2 cellular contexts compared by ENCODE assay signal in genomic region chr1:109274533-109275476, GRCh38.
TF ChIP-seq lines count a peak whose summit lies in the region.

No MANE protein-coding gene starts in this region.

TF ChIP-seq in K562, 482 proteins besides CTCF, POLR2A, EP300 and RAD21 (continued from another document):
- no peak for TF ChIP-seq PBX2 (CRISPR knock-in tag; IDR thresholded peaks at IDR 0.05; ENCODE audit: low read depth)
- 0 out of 2 replicates have a peak, but pooled peaks have one; percentile 19 for TF ChIP-seq PBX2 (tag; conservative IDR thresholded peaks at IDR 0.05; ENCODE audit: low read depth)
- TF ChIP-seq E2F6 (IDR thresholded peaks at IDR 0.05; ENCODE audit: borderline replicate concordance in 1 of 2, extremely low read depth in 1 of 2, insufficient read depth in 1 of 2, insufficient read length in 1 of 2, low read depth in 1 of 2, low read length in 1 of 2, poor library complexity in 1 of 2, severe bottlenecking in 1 of 2): peak in 1 of 2 experiments; percentile 29
- peak; percentile 63 for TF ChIP-seq L3MBTL2 (IDR thresholded peaks at IDR 0.05)
- peak; percentile 95 for TF ChIP-seq MEF2A (IDR thresholded peaks at IDR 0.05; ENCODE audit: control insufficient read depth, low read depth, low read length)
- TF ChIP-seq ZNF830 (CRISPR knock-in tag; IDR thresholded peaks at IDR 0.05): no peak
- TF ChIP-seq NBN (IDR thresholded peaks at IDR 0.05; ENCODE audit: low read depth): 0 out of 2 replicates have a peak, but pooled peaks have one; percentile 59
- no peak for TF ChIP-seq ILK (tag; IDR thresholded peaks at IDR 0.05; ENCODE audit: borderline replicate concordance, low read depth)
- peak; percentile 56; the same call in 1 of the 2 replicates for TF ChIP-seq MITF (IDR thresholded peaks at IDR 0.05)
- peak; percentile 61; the same call in 1 of the 2 replicates for TF ChIP-seq STAT5A (IDR thresholded peaks at IDR 0.05; ENCODE audit: borderline replicate concordance, low read length)
- TF ChIP-seq GATAD2A (IDR thresholded peaks at IDR 0.05): no peak
- TF ChIP-seq HDAC1 (IDR thresholded peaks at IDR 0.05): peak in 1 of 2 experiments; percentile 56; a peak in 1 of 4 replicates
- no peak for TF ChIP-seq ZNF282 (CRISPR knock-in tag; IDR thresholded peaks at IDR 0.05)
- 0 out of 2 replicates have a peak, but pooled peaks have one; percentile 27 for TF ChIP-seq TFAP4 (CRISPR knock-in tag; IDR thresholded peaks at IDR 0.05; ENCODE audit: borderline replicate concordance)
- TF ChIP-seq ZC3H8 (IDR thresholded peaks at IDR 0.05): no peak
- 0 out of 2 replicates have a peak, but pooled peaks have one; percentile 40 for TF ChIP-seq RBFOX2 (IDR thresholded peaks at IDR 0.05; ENCODE audit: low read depth, low read length)
- peak; percentile 49 for TF ChIP-seq KDM5B (IDR thresholded peaks at IDR 0.05; ENCODE audit: insufficient replicate concordance, low read depth, low read length)
- peak; percentile 40; the same call in 1 of the 2 replicates for TF ChIP-seq RAD51 (IDR thresholded peaks at IDR 0.05; ENCODE audit: borderline replicate concordance, low read depth)

TF ChIP-seq in HepG2, 621 proteins besides CTCF, POLR2A, EP300 and RAD21 (continued from another document and continues in another):
- TF ChIP-seq ZHX2 (IDR thresholded peaks at IDR 0.05; ENCODE audit: low read depth): 0 out of 2 replicates have a peak, but pooled peaks have one; percentile 44
- TF ChIP-seq ZHX2 (CRISPR knock-in tag; IDR thresholded peaks at IDR 0.05; ENCODE audit: borderline replicate concordance): no peak
- TF ChIP-seq MAX (IDR thresholded peaks at IDR 0.05): peak; percentile 82
- TF ChIP-seq ZBTB39 (CRISPR knock-in tag; IDR thresholded peaks at IDR 0.05): no peak
- TF ChIP-seq TOE1 (CRISPR knock-in tag; IDR thresholded peaks at IDR 0.05): no peak
- no peak for TF ChIP-seq HMGXB3 (CRISPR knock-in tag; IDR thresholded peaks at IDR 0.05; ENCODE audit: borderline replicate concordance)
- no peak for TF ChIP-seq ZFP37 (CRISPR knock-in tag; IDR thresholded peaks at IDR 0.05; ENCODE audit: borderline replicate concordance)
- no peak for TF ChIP-seq ZNF546 (CRISPR knock-in tag; conservative IDR thresholded peaks at IDR 0.05)
- TF ChIP-seq ZNF7 (CRISPR knock-in tag; IDR thresholded peaks at IDR 0.05): no peak
- TF ChIP-seq ZNF563 (CRISPR knock-in tag; IDR thresholded peaks at IDR 0.05): no peak
- no peak for TF ChIP-seq ZNF414 (CRISPR knock-in tag; IDR thresholded peaks at IDR 0.05)
- no peak for TF ChIP-seq NR2C2 (CRISPR knock-in tag; IDR thresholded peaks at IDR 0.05; ENCODE audit: borderline replicate concordance)
- peak; percentile 73 for TF ChIP-seq MED1 (CRISPR knock-in tag; IDR thresholded peaks at IDR 0.05)
- TF ChIP-seq EEA1 (CRISPR knock-in tag; IDR thresholded peaks at IDR 0.05; ENCODE audit: borderline replicate concordance): no peak
- TF ChIP-seq BRF2 (CRISPR knock-in tag; IDR thresholded peaks at IDR 0.05): no peak
- TF ChIP-seq ELF4 (CRISPR knock-in tag; IDR thresholded peaks at IDR 0.05; ENCODE audit: borderline replicate concordance): 0 out of 2 replicates have a peak, but pooled peaks have one; percentile 35
- no peak for TF ChIP-seq ZFP36L1 (CRISPR knock-in tag; IDR thresholded peaks at IDR 0.05)
- TF ChIP-seq HBP1 (CRISPR knock-in tag; IDR thresholded peaks at IDR 0.05; ENCODE audit: low read depth): no peak
- TF ChIP-seq CREB3 (CRISPR knock-in tag; IDR thresholded peaks at IDR 0.05): no peak
- peak; percentile 90 for TF ChIP-seq ZNF652 (CRISPR knock-in tag; IDR thresholded peaks at IDR 0.05; ENCODE audit: borderline replicate concordance, low read depth)
- TF ChIP-seq KMT2A (CRISPR knock-in tag; IDR thresholded peaks at IDR 0.05): peak; percentile 42; the same call in 1 of the 2 replicates
- no peak for TF ChIP-seq ONECUT2 (CRISPR knock-in tag; IDR thresholded peaks at IDR 0.05)
- TF ChIP-seq THAP11 (CRISPR knock-in tag; IDR thresholded peaks at IDR 0.05): peak; percentile 48; the same call in 1 of the 2 replicates
- no peak for TF ChIP-seq ZSCAN20 (CRISPR knock-in tag; IDR thresholded peaks at IDR 0.05; ENCODE audit: borderline replicate concordance)
- 0 out of 2 replicates have a peak, but pooled peaks have one; percentile 60 for TF ChIP-seq MAF1 (CRISPR knock-in tag; IDR thresholded peaks at IDR 0.05; ENCODE audit: borderline replicate concordance)
- TF ChIP-seq ZNF34 (CRISPR knock-in tag; IDR thresholded peaks at IDR 0.05; ENCODE audit: borderline replicate concordance): no peak
- TF ChIP-seq ZNF335 (CRISPR knock-in tag; IDR thresholded peaks at IDR 0.05): no peak
- 0 out of 2 replicates have a peak, but pooled peaks have one; percentile 53 for TF ChIP-seq HMG20A (CRISPR knock-in tag; IDR thresholded peaks at IDR 0.05; ENCODE audit: borderline replicate concordance)
- TF ChIP-seq GLI4 (CRISPR knock-in tag; IDR thresholded peaks at IDR 0.05; ENCODE audit: borderline replicate concordance): peak; percentile 41; the same call in 1 of the 2 replicates
